ENCODE assay signal across 9 cellular contexts in genomic region chr12:53217049-53217929, GRCh38. TPM values are rescaled to one million over a fixed set of nuclear protein-coding genes. Genes with fewer than 3 reads are reported as not detected.
A peak's percentile ranks its signal among the peaks of the same experiment; 100 is the strongest.
DNase-seq lines count a peak whose midpoint lies in the region; ATAC-seq lines count a peak whose summit lies in the region.
"Had no signal": no experiment of that assay in that cellular context is flagged by ENCODE, and none has a peak within 500 bp of the region (broad histone marks: within the 10 kb centered on the region; RNA-seq: fewer than 3 reads in every experiment).

No MANE protein-coding gene starts in this region.

- H3K4me3 Mint-ChIP-seq in activated CD4-positive, alpha-beta T cell treated with anti-CD3 and anti-CD28 coated beads, Interleukin-2, amount 10 ng/mL, durations not matched to agents 24 days and 14 days = peak overlapping the region; percentile 97
- H3K4me3 Mint-ChIP-seq in stimulated activated naive CD8-positive, alpha-beta T cell treated with anti-CD3 and anti-CD28 coated beads, Interleukin-15, amount 100 ng/mL, for 72 hours = peak overlapping the region; percentile 91 to 98

- H3K27ac Mint-ChIP-seq in activated CD4-positive, alpha-beta T cell treated with anti-CD3 and anti-CD28 coated beads, Interleukin-2, amount 10 ng/mL, durations not matched to agents 24 days and 14 days = peak overlapping the region; percentile 94
- H3K27ac Mint-ChIP-seq in stimulated activated naive CD8-positive, alpha-beta T cell treated with anti-CD3 and anti-CD28 coated beads, Interleukin-15, amount 100 ng/mL, for 72 hours = peak overlapping the region; percentile 87 to 95

- peaks cover 46% of the 10 kb centered on the region for H3K4me1 ChIP-seq in iPS-18a (ENCODE audit: control insufficient read depth, low read depth, low read length)

- no peak for ATAC-seq in stimulated activated naive CD8-positive, alpha-beta T cell treated with anti-CD3 and anti-CD28 coated beads, Interleukin-15, amount 100 ng/mL, for 72 hours
- no peak for ATAC-seq in HG03097 (IDR thresholded peaks at IDR 0.05; ENCODE audit: low FRiP score, unreplicated experiment)
- no peak for ATAC-seq in HG02759 (IDR thresholded peaks at IDR 0.05; ENCODE audit: unreplicated experiment)

- no peak for DNase-seq in activated CD4-positive, alpha-beta T cell treated with anti-CD3 and anti-CD28 coated beads, Interleukin-2, amount 10 ng/mL, durations not matched to agents 24 days and 14 days
- no peak for DNase-seq in activated CD4-positive, alpha-beta T cell treated with anti-CD3 and anti-CD28 coated beads for 1 hour
- DNase-seq in activated gamma-delta T cell (lab: John Stamatoyannopoulos, UW) (peak; percentile 37), globus pallidus (ENCODE audit: low spot score) (no peak)
- DNase-seq in stimulated activated naive CD8-positive, alpha-beta T cell treated with anti-CD3 and anti-CD28 coated beads, Interleukin-15, amount 100 ng/mL, for 72 hours = peak in 1 of 2 donors; percentile 59

- peaks cover 8% of the 10 kb centered on the region for H3K36me3 ChIP-seq in iPS-18a (ENCODE audit: control insufficient read depth, low read depth, low read length)

- H3K36me3 Mint-ChIP-seq in activated CD4-positive, alpha-beta T cell treated with anti-CD3 and anti-CD28 coated beads, Interleukin-2, amount 10 ng/mL, durations not matched to agents 24 days and 14 days (ENCODE audit: low read depth) = peaks cover 54% of the 10 kb centered on the region

- H3K27me3 ChIP-seq in iPS-18a (ENCODE audit: control insufficient read depth, insufficient read depth, low read length) = peaks cover 14% of the 10 kb centered on the region

- intact Hi-C loops in activated CD4-positive, alpha-beta T cell treated with anti-CD3 and anti-CD28 coated beads, Interleukin-2, amount 10 ng/mL, durations not matched to agents 24 days and 14 days (cut with micrococcal nuclease) = loop anchor here (5.0 kb wide), 1 partner anchor 235 kb away; the partner anchor contains the start of gene PCBP2

- H3K9me3 ChIP-seq in iPS-18a (ENCODE audit: control insufficient read depth, low read depth, low read length) = no peaks in the 10 kb centered on the region

- peaks cover 80% of the 10 kb centered on the region for H3K4me1 Mint-ChIP-seq in activated CD4-positive, alpha-beta T cell treated with anti-CD3 and anti-CD28 coated beads, Interleukin-2, amount 10 ng/mL, durations not matched to agents 24 days and 14 days
- peaks cover 75% of the 10 kb centered on the region for H3K4me1 Mint-ChIP-seq in stimulated activated naive CD8-positive, alpha-beta T cell treated with anti-CD3 and anti-CD28 coated beads, Interleukin-15, amount 100 ng/mL, for 72 hours

- no peaks in the 10 kb centered on the region for H3K9me3 Mint-ChIP-seq in activated CD4-positive, alpha-beta T cell treated with anti-CD3 and anti-CD28 coated beads, Interleukin-2, amount 10 ng/mL, durations not matched to agents 24 days and 14 days
- H3K9me3 Mint-ChIP-seq in stimulated activated naive CD8-positive, alpha-beta T cell treated with anti-CD3 and anti-CD28 coated beads, Interleukin-15, amount 100 ng/mL, for 72 hours = no peaks in the 10 kb centered on the region

- H3K4me3 ChIP-seq in iPS-18a (ENCODE audit: low read length) = peak overlapping the region; percentile 73

- H3K27ac ChIP-seq in iPS-18a (ENCODE audit: low read length) = peak overlapping the region; percentile 70
- H3K27ac ChIP-seq: VCaP had no signal

- H3K9ac ChIP-seq in iPS-18a (ENCODE audit: low read length) = peak overlapping the region; percentile 29

- H3K27me3 Mint-ChIP-seq in activated CD4-positive, alpha-beta T cell treated with anti-CD3 and anti-CD28 coated beads, Interleukin-2, amount 10 ng/mL, durations not matched to agents 24 days and 14 days = peaks cover 1% of the 10 kb centered on the region
- no peaks in the 10 kb centered on the region for H3K27me3 Mint-ChIP-seq in stimulated activated naive CD8-positive, alpha-beta T cell treated with anti-CD3 and anti-CD28 coated beads, Interleukin-15, amount 100 ng/mL, for 72 hours

RNA-seq across cellular contexts. Expression of gene ITGB7, which starts 10.2 kb away (rescaled TPM):
- total RNA-seq in activated CD4-positive, alpha-beta T cell treated with anti-CD3 and anti-CD28 coated beads, Interleukin-2, amount 10 ng/mL, durations not matched to agents 24 days and 14 days = 226 and 239 TPM in 2 replicates

RNA-seq across cellular contexts. Expression of gene RARG, which starts 14.7 kb away (rescaled TPM):
- 57.2 and 58.5 TPM in 2 replicates for total RNA-seq in activated CD4-positive, alpha-beta T cell treated with anti-CD3 and anti-CD28 coated beads, Interleukin-2, amount 10 ng/mL, durations not matched to agents 24 days and 14 days

RNA-seq across cellular contexts. Expression of gene CSAD, which starts 36.6 kb away (rescaled TPM):
- total RNA-seq in activated CD4-positive, alpha-beta T cell treated with anti-CD3 and anti-CD28 coated beads, Interleukin-2, amount 10 ng/mL, durations not matched to agents 24 days and 14 days = 21.6 and 25.6 TPM in 2 replicates

RNA-seq across cellular contexts. Expression of gene ZNF740, which starts 36.8 kb away (rescaled TPM):
- 44.0 and 50.5 TPM in 2 replicates for total RNA-seq in activated CD4-positive, alpha-beta T cell treated with anti-CD3 and anti-CD28 coated beads, Interleukin-2, amount 10 ng/mL, durations not matched to agents 24 days and 14 days

RNA-seq across cellular contexts. Expression of gene ESPL1, which starts 50.8 kb away (rescaled TPM):
- total RNA-seq in activated CD4-positive, alpha-beta T cell treated with anti-CD3 and anti-CD28 coated beads, Interleukin-2, amount 10 ng/mL, durations not matched to agents 24 days and 14 days = 71.8 and 76.7 TPM in 2 replicates
